8 cellular contexts compared by ENCODE assay signal in the genomic region with DNA sequence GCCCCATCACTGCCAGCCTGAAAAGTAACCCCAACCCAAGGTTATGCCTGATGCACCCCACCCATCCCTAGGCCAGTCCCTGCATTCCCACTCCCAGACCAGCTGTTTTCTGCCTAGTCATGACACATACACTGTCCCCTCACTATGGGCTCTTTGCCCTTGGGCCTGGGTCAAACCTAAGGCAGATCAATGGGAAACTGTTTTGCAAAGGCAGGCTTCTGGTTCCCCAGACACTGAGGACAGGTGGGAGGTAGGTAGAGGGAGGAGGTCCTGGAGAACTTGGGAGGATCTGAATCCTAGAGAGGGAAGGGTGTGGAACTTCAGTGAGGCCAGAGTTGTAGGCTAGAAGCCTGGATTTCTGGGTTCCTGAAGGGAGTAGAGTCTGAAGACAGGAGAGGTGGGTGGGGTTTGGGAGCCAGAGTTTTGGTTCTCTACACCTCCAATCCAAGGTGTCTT. TPM values are rescaled to one million over a fixed set of nuclear protein-coding genes. Genes with fewer than 3 reads are reported as not detected.
DNase-seq lines count a peak whose midpoint lies in the region; ATAC-seq and TF ChIP-seq lines count a peak whose summit lies in the region.

No MANE protein-coding gene starts in this region.

- H4K20me1 ChIP-seq in DND-41 (ENCODE audit: insufficient read depth, low read length): peaks cover 19% of the 10 kb centered on the region

- TF ChIP-seq CTCF in DND-41 (IDR thresholded peaks at IDR 0.05; ENCODE audit: borderline replicate concordance, extremely low read depth, low read length, poor library complexity, severe bottlenecking): no peak

- H2BK5ac ChIP-seq in trophoblast cell (ENCODE audit: low read depth, low read length, poor library complexity): peak overlapping the region; percentile 2

- H3K14ac ChIP-seq in trophoblast cell (ENCODE audit: low read length): no peak overlapping the region

- H3K27ac ChIP-seq in DND-41 (ENCODE audit: low read length) (peak overlapping the region; percentile 96), SJCRH30 (peak overlapping the region; percentile 70), esophagus (ENCODE audit: low read depth in 2 of 2, low read length in 1 of 2) (peak overlapping the region; percentile 96 to 97), trophoblast cell (ENCODE audit: low read depth, low read length) (peak overlapping the region; percentile 95)

- H3K9ac ChIP-seq in DND-41 (ENCODE audit: low read depth, low read length) (peak overlapping the region; percentile 99), trophoblast cell (ENCODE audit: low read length) (peak overlapping the region; percentile 42)

- H3K36me3 ChIP-seq in DND-41 (ENCODE audit: insufficient read depth, low read length): peaks cover 36% of the 10 kb centered on the region
- peaks cover 37% of the 10 kb centered on the region for H3K36me3 ChIP-seq in SJCRH30
- peaks cover 14 to 20% of the 10 kb centered on the region in 2 donors for H3K36me3 ChIP-seq in esophagus (ENCODE audit: control insufficient read depth in 2 of 2, insufficient read depth in 2 of 2, low read length in 1 of 2)
- peaks cover 26 to 33% of the 10 kb centered on the region in 2 experiments for H3K36me3 ChIP-seq in trophoblast cell (ENCODE audit: control insufficient read depth in 1 of 2, insufficient read depth in 2 of 2, low read length in 2 of 2)

- peak overlapping the region; percentile 12 for H2BK12ac ChIP-seq in trophoblast cell (ENCODE audit: low read length)

- no peaks in the 10 kb centered on the region for H3K9me3 ChIP-seq in DND-41 (ENCODE audit: insufficient read depth, low read length, severe bottlenecking)
- no peaks in the 10 kb centered on the region for H3K9me3 ChIP-seq in SJCRH30 (replicated peaks)
- no peaks in the 10 kb centered on the region for H3K9me3 ChIP-seq in esophagus (ENCODE audit: control insufficient read depth in 2 of 2, insufficient read depth in 1 of 2, low read depth in 1 of 2, low read length in 1 of 2)
- no peaks in the 10 kb centered on the region for H3K9me3 ChIP-seq in trophoblast cell (ENCODE audit: insufficient read depth, low read depth, low read length)

- no peak overlapping the region for H4K8ac ChIP-seq in trophoblast cell (ENCODE audit: low read depth, low read length)

- H3K18ac ChIP-seq in trophoblast cell (ENCODE audit: low read length): peak overlapping the region; percentile 31

- H4K12ac ChIP-seq in trophoblast cell (ENCODE audit: low read depth, low read length): no peak overlapping the region

- peak overlapping the region; percentile 14 for H2AK5ac ChIP-seq in trophoblast cell (ENCODE audit: low read length)

- H3K23ac ChIP-seq in trophoblast cell (ENCODE audit: low read length): no peak overlapping the region

- peak overlapping the region; percentile 56 for H3K4ac ChIP-seq in trophoblast cell (ENCODE audit: low read depth, low read length)

- no peak overlapping the region for H2AFZ ChIP-seq in DND-41 (ENCODE audit: low read depth, low read length)
- no peak overlapping the region for H2AFZ ChIP-seq in trophoblast cell (ENCODE audit: insufficient read depth, low read length, poor library complexity)

- ATAC-seq in DND-41 (ENCODE audit: insufficient read depth, low read depth) (no peak), GM21786 (IDR thresholded peaks at IDR 0.05; ENCODE audit: unreplicated experiment) (no peak)

- peaks cover 65% of the 10 kb centered on the region for H3K4me1 ChIP-seq in DND-41 (ENCODE audit: insufficient read depth, low read length)
- peaks cover 23% of the 10 kb centered on the region for H3K4me1 ChIP-seq in SJCRH30
- H3K4me1 ChIP-seq in esophagus (ENCODE audit: control insufficient read depth in 2 of 2, insufficient read depth in 2 of 2, low read length in 1 of 2): peaks cover 3 to 17% of the 10 kb centered on the region in 2 donors
- peaks cover 24 to 26% of the 10 kb centered on the region in 2 experiments for H3K4me1 ChIP-seq in trophoblast cell (ENCODE audit: control insufficient read depth in 1 of 2, insufficient read depth in 2 of 2, low read length in 2 of 2)

- H2BK120ac ChIP-seq in trophoblast cell (ENCODE audit: insufficient read depth, low read length, poor library complexity): no peak overlapping the region

- no peaks in the 10 kb centered on the region for H3K27me3 ChIP-seq in DND-41 (ENCODE audit: insufficient read depth, low read length, poor library complexity)
- H3K27me3 ChIP-seq in SJCRH30: no peaks in the 10 kb centered on the region
- H3K27me3 ChIP-seq in esophagus (ENCODE audit: control insufficient read depth in 1 of 2, insufficient read depth in 2 of 2, low read length in 2 of 2): no peaks in the 10 kb centered on the region
- no peaks in the 10 kb centered on the region for H3K27me3 ChIP-seq in trophoblast cell (ENCODE audit: insufficient read depth, low read length)

- H3K4me2 ChIP-seq in DND-41 (ENCODE audit: insufficient read depth, low read length) (peak overlapping the region; percentile 76), trophoblast cell (ENCODE audit: low read length) (peak overlapping the region; percentile 89)

- no peak for DNase-seq in DND-41
- DNase-seq in SJCRH30: no peak
- DNase-seq in trophoblast cell: no peak
- DNase-seq in UCSD-AML1 (lab: John Stamatoyannopoulos, UW; ENCODE audit: unreplicated experiment): no peak
- DNase-seq in COLO668 (lab: John Stamatoyannopoulos, UW; ENCODE audit: unreplicated experiment): no peak
- DNase-seq in DMS79 (lab: John Stamatoyannopoulos, UW): no peak

- peaks cover 42% of the 10 kb centered on the region for H3K79me1 ChIP-seq in trophoblast cell (ENCODE audit: low read length)

- no peak overlapping the region for H4K91ac ChIP-seq in trophoblast cell (ENCODE audit: low read depth, low read length)

- peak overlapping the region in 1 of 2 experiments; percentile 81; a peak in 2 of 4 replicates for H3K4me3 ChIP-seq in DND-41 (ENCODE audit: low read depth in 1 of 2, low read length in 2 of 2)
- H3K4me3 ChIP-seq in SJCRH30: peak overlapping the region; percentile 63
- peak overlapping the region; percentile 60 to 88 for H3K4me3 ChIP-seq in esophagus (ENCODE audit: low read depth in 1 of 2, low read length in 2 of 2)
- peak overlapping the region; percentile 78 for H3K4me3 ChIP-seq in trophoblast cell (ENCODE audit: low read depth, low read length)

- H3K79me2 ChIP-seq in DND-41 (ENCODE audit: insufficient read depth, low read length): peaks cover 48% of the 10 kb centered on the region
- H3K79me2 ChIP-seq in trophoblast cell (ENCODE audit: control insufficient read depth, insufficient read depth, low read length, poor library complexity): peaks cover 26% of the 10 kb centered on the region

RNA-seq across cellular contexts. Expression of a gene that starts 2.1 kb away (rescaled TPM):
- 210 and 234 TPM in 2 replicates for total RNA-seq in SJCRH30 (2014; rRNA removed; shearing (Covaris generic))
- 100 to 1,000 TPM; 258 to 412 TPM for polyA plus RNA-seq in esophagus
- 276 and 291 TPM in 2 replicates for polyA plus RNA-seq in trophoblast cell (2013)

RNA-seq across cellular contexts. Expression of a gene that starts 5.2 kb away (rescaled TPM):
- total RNA-seq in SJCRH30 (2014; rRNA removed; shearing (Covaris generic)): 39.1 and 42.7 TPM in 2 replicates
- polyA plus RNA-seq in esophagus: 10 to 100 TPM; 46.5 to 73.3 TPM
- polyA plus RNA-seq in trophoblast cell (2013): 85.4 and 87.3 TPM in 2 replicates

RNA-seq across cellular contexts. Expression of a gene that starts 5.5 kb away (rescaled TPM):
- 12.9 and 13.4 TPM in 2 replicates for total RNA-seq in SJCRH30 (2014; rRNA removed; shearing (Covaris generic))
- 10 to 100 TPM in 1 of 2 donors, 1 to 10 TPM in 1; 6.3 to 15.8 TPM for polyA plus RNA-seq in esophagus
- 7.3 and 7.7 TPM in 2 replicates for polyA plus RNA-seq in trophoblast cell (2013)

RNA-seq across cellular contexts. Expression of a gene that starts 11.1 kb away (rescaled TPM):
- total RNA-seq in SJCRH30 (2014; rRNA removed; shearing (Covaris generic)): 0.47 TPM in 1 of 2 replicates, not detected in the other
- under 1 TPM; 0.49 to 0.88 TPM for polyA plus RNA-seq in esophagus
- polyA plus RNA-seq in trophoblast cell (2013): 0.31 and 0.39 TPM in 2 replicates

RNA-seq across cellular contexts. Expression of a gene that starts 12.7 kb away (rescaled TPM):
- total RNA-seq in SJCRH30 (2014; rRNA removed; shearing (Covaris generic)): not detected in 2 replicates
- 10 to 100 TPM; 17.2 to 21.9 TPM for polyA plus RNA-seq in esophagus
- polyA plus RNA-seq in trophoblast cell (2013): 11.8 and 13.2 TPM in 2 replicates
